Comparison of ENCODE assay signal across 18 cellular contexts in the genomic region with DNA sequence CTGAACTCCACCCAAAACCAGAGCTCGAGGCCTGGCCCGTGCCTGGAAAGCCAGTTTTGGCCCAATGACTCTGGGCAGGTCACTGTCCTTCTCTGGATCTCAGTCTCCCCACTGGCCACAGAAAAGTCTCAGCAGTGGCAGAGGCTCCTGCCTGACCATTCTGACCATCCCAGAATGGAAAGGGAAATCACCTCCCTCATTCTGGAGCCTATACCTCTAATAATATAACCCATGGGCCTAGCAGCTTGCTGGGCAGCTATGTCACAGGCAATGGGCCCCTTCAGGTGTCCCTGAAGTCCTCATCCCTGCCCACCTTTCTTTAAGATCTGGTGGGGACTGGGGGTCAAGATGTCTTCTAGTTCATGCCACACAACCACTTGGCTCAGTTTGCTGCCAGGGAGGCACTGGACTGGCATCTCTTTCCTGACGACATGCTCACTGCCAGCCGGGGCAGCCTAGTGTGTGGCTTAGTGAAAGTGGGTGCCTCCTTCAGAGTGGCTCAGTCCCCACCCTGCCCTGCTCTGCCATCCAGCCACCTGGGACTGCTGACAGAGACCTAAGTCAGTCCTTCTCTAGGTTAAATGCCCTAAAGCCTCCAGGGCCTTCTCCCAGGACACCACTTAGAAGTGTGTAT.
DNase-seq lines count a peak whose midpoint lies in the region; ATAC-seq and TF ChIP-seq lines count a peak whose summit lies in the region.
"Had no signal": no experiment of that assay in that cellular context is flagged by ENCODE, and none has a peak within 500 bp of the region (broad histone marks: within the 10 kb centered on the region; RNA-seq: fewer than 3 reads in every experiment).

No MANE protein-coding gene starts in this region.

- ATAC-seq in stimulated activated memory B cell treated with anti-CD40 and anti-IgM and Interleukin-4, amounts not matched to agents 10 μg/mL and 1 μg/mL and 100 μg/mL, for 72 hours = no peak
- no peak for ATAC-seq in mucosa of descending colon
- ATAC-seq: CD8-positive, alpha-beta T cell; natural killer cell; Panc1 had no signal

- H3K9me3 ChIP-seq in OCI-LY3 (ENCODE audit: insufficient read depth, low read length) (peaks cover 4% of the 10 kb centered on the region; the same call in 1 of the 2 replicates), esophagus muscularis mucosa (no peaks in the 10 kb centered on the region), mucosa of descending colon (no peaks in the 10 kb centered on the region)

- intact Hi-C loops in esophagus muscularis mucosa (cut with DNase I) (no loop called here), mucosa of descending colon (cut with DNase I, micrococcal nuclease) (no loop called here)

- peaks cover 75% of the 10 kb centered on the region for H3K4me1 Mint-ChIP-seq in activated CD4-positive, alpha-beta T cell treated with anti-CD3 and anti-CD28 coated beads, Interleukin-2, amount 10 ng/mL, durations not matched to agents 7 days and 5 days
- H3K4me1 Mint-ChIP-seq in stimulated activated memory B cell treated with anti-CD40 and anti-IgM and Interleukin-4, amounts not matched to agents 10 μg/mL and 1 μg/mL and 100 μg/mL, for 72 hours = peaks cover 68% of the 10 kb centered on the region

- peaks cover 4% of the 10 kb centered on the region for H3K36me3 Mint-ChIP-seq in activated CD4-positive, alpha-beta T cell treated with anti-CD3 and anti-CD28 coated beads, Interleukin-2, amount 10 ng/mL, durations not matched to agents 7 days and 5 days (ENCODE audit: low read depth)
- H3K36me3 Mint-ChIP-seq in stimulated activated memory B cell treated with anti-CD40 and anti-IgM and Interleukin-4, amounts not matched to agents 10 μg/mL and 1 μg/mL and 100 μg/mL, for 72 hours = peaks cover under 1% of the 10 kb centered on the region
- H3K36me3 Mint-ChIP-seq: CD8-positive, alpha-beta T cell; natural killer cell had no signal

- H3K4me3 Mint-ChIP-seq in activated CD4-positive, alpha-beta T cell treated with anti-CD3 and anti-CD28 coated beads, Interleukin-2, amount 10 ng/mL, durations not matched to agents 7 days and 5 days = no peak overlapping the region
- no peak overlapping the region for H3K4me3 Mint-ChIP-seq in stimulated activated memory B cell treated with anti-CD40 and anti-IgM and Interleukin-4, amounts not matched to agents 10 μg/mL and 1 μg/mL and 100 μg/mL, for 72 hours
- H3K4me3 Mint-ChIP-seq: CD8-positive, alpha-beta T cell; natural killer cell had no signal

- H3K27me3 ChIP-seq in OCI-LY3 (ENCODE audit: low read depth, low read length) = peaks cover 89% of the 10 kb centered on the region
- H3K27me3 ChIP-seq in esophagus muscularis mucosa = no peaks in the 10 kb centered on the region
- H3K27me3 ChIP-seq: brain microvascular endothelial cell had no signal

- H3K27ac ChIP-seq in OCI-LY3 (ENCODE audit: low read length) = peak overlapping the region; percentile 7; the same call in 1 of the 2 replicates
- H3K27ac ChIP-seq in esophagus muscularis mucosa (replicated peaks in 1 of 4) = peak overlapping the region; percentile 71 to 78 (median 72)
- H3K27ac ChIP-seq: brain microvascular endothelial cell had no signal

- H3K9ac ChIP-seq in OCI-LY3 (ENCODE audit: low read length) = no peak overlapping the region

- H3K4me1 ChIP-seq in OCI-LY3 (ENCODE audit: low read length) (peaks cover 60% of the 10 kb centered on the region), esophagus muscularis mucosa (peaks cover 15 to 27% (median 21%) of the 10 kb centered on the region in 4 donors), mucosa of descending colon (ENCODE audit: low read depth) (peaks cover 15% of the 10 kb centered on the region)

- WGBS in esophagus muscularis mucosa = 90% methylated on average over 2 of the region's 4 CpGs

- H3K79me2 ChIP-seq in OCI-LY3 (ENCODE audit: low read length) = no peaks in the 10 kb centered on the region

- H3K9me3 Mint-ChIP-seq in activated CD4-positive, alpha-beta T cell treated with anti-CD3 and anti-CD28 coated beads, Interleukin-2, amount 10 ng/mL, durations not matched to agents 7 days and 5 days = peaks cover 3% of the 10 kb centered on the region
- no peaks in the 10 kb centered on the region for H3K9me3 Mint-ChIP-seq in stimulated activated memory B cell treated with anti-CD40 and anti-IgM and Interleukin-4, amounts not matched to agents 10 μg/mL and 1 μg/mL and 100 μg/mL, for 72 hours
- H3K9me3 Mint-ChIP-seq: CD8-positive, alpha-beta T cell; natural killer cell had no signal

- TF ChIP-seq CTCF in OCI-LY3 (IDR thresholded peaks at IDR 0.05; ENCODE audit: low read depth, low read length) (no peak), esophagus muscularis mucosa (IDR thresholded peaks at IDR 0.05) (no peak), mucosa of descending colon (IDR thresholded peaks at IDR 0.05) (no peak)

- DNase-seq in activated CD4-positive, alpha-beta T cell treated with anti-CD3 and anti-CD28 coated beads, Interleukin-2, amount 10 ng/mL, durations not matched to agents 7 days and 5 days = no peak
- no peak for DNase-seq in activated CD4-positive, alpha-beta T cell treated with anti-CD3 and anti-CD28 coated beads, Interleukin-2, amount 50 U/mL, for 4 hours
- DNase-seq in esophagus muscularis mucosa (ENCODE audit: extremely low spot score) (no peak), NCI-H2227 treated with DMSO at 0.1 percent for 48 hours (lab: John Stamatoyannopoulos, UW) (no peak), mucosa of descending colon (no peak)
- no peak for DNase-seq in stimulated activated CD8-positive, alpha-beta memory T cell treated with anti-CD3 and anti-CD28 coated beads, Interleukin-4, amount 100 ng/mL, for 48 hours
- DNase-seq: activated CD8-positive, alpha-beta memory T cell treated with anti-CD3 and anti-CD28 coated beads, Interleukin-2, amount 50 U/mL, for 4 hours; activated naive CD4-positive, alpha-beta T cell; brain microvascular endothelial cell; CD8-positive, alpha-beta T cell; effector CD8-positive, alpha-beta T cell; GOT3; natural killer cell; NCI-H187 treated with DMSO at 0.1 percent for 48 hours; NCI-H524 had no signal

- no peak for TF ChIP-seq EP300 in esophagus muscularis mucosa (IDR thresholded peaks at IDR 0.05)

- CTCF ChIA-PET in activated CD4-positive, alpha-beta T cell treated with anti-CD3 and anti-CD28 coated beads, Interleukin-2, amount 10 ng/mL, durations not matched to agents 7 days and 5 days (lab: Charles Lee) = interaction anchor here (2.1 kb wide), 1 partner anchor 14 kb away, joined by 5 read pairs; no protein-coding TSS in a partner anchor

- H2AFZ ChIP-seq in OCI-LY3 (ENCODE audit: low read depth, low read length) = no peak overlapping the region

- H3K4me2 ChIP-seq in OCI-LY3 (ENCODE audit: low read length) = peak overlapping the region; percentile 45

- peaks cover 4% of the 10 kb centered on the region; the same call in 1 of the 2 replicates for H4K20me1 ChIP-seq in OCI-LY3 (ENCODE audit: insufficient read depth, low read length)

- H3K36me3 ChIP-seq in OCI-LY3 (replicated peaks; ENCODE audit: low read depth, low read length) = no peaks in the 10 kb centered on the region
- no peaks in the 10 kb centered on the region for H3K36me3 ChIP-seq in esophagus muscularis mucosa
- H3K36me3 ChIP-seq in mucosa of descending colon (ENCODE audit: low read depth) = no peaks in the 10 kb centered on the region
- H3K36me3 ChIP-seq: brain microvascular endothelial cell had no signal

- peak overlapping the region; percentile 87 for H3K27ac Mint-ChIP-seq in activated CD4-positive, alpha-beta T cell treated with anti-CD3 and anti-CD28 coated beads, Interleukin-2, amount 10 ng/mL, durations not matched to agents 7 days and 5 days
- peak overlapping the region; percentile 82 for H3K27ac Mint-ChIP-seq in stimulated activated memory B cell treated with anti-CD40 and anti-IgM and Interleukin-4, amounts not matched to agents 10 μg/mL and 1 μg/mL and 100 μg/mL, for 72 hours
- H3K27ac Mint-ChIP-seq: CD8-positive, alpha-beta T cell had no signal

- H3K4me3 ChIP-seq in OCI-LY3 (ENCODE audit: low read length) = peak overlapping the region; percentile 12; the same call in 1 of the 2 replicates
- no peak overlapping the region for H3K4me3 ChIP-seq in esophagus muscularis mucosa
- no peak overlapping the region for H3K4me3 ChIP-seq in mucosa of descending colon

- TF ChIP-seq POLR2A in esophagus muscularis mucosa (IDR thresholded peaks at IDR 0.05; ENCODE audit: low read depth) = no peak

- POLR2A ChIA-PET in activated CD4-positive, alpha-beta T cell treated with anti-CD3 and anti-CD28 coated beads, Interleukin-2, amount 10 ng/mL, durations not matched to agents 7 days and 5 days (lab: Charles Lee) = interaction anchor here (0.6 kb wide), 1 partner anchor 48 kb away, joined by 3 read pairs; no protein-coding TSS in a partner anchor

- H3K27me3 Mint-ChIP-seq in activated CD4-positive, alpha-beta T cell treated with anti-CD3 and anti-CD28 coated beads, Interleukin-2, amount 10 ng/mL, durations not matched to agents 7 days and 5 days = peaks cover 6% of the 10 kb centered on the region
- no peaks in the 10 kb centered on the region for H3K27me3 Mint-ChIP-seq in stimulated activated memory B cell treated with anti-CD40 and anti-IgM and Interleukin-4, amounts not matched to agents 10 μg/mL and 1 μg/mL and 100 μg/mL, for 72 hours
